ENCODE assay signal across 1 cellular context in the genomic region with DNA sequence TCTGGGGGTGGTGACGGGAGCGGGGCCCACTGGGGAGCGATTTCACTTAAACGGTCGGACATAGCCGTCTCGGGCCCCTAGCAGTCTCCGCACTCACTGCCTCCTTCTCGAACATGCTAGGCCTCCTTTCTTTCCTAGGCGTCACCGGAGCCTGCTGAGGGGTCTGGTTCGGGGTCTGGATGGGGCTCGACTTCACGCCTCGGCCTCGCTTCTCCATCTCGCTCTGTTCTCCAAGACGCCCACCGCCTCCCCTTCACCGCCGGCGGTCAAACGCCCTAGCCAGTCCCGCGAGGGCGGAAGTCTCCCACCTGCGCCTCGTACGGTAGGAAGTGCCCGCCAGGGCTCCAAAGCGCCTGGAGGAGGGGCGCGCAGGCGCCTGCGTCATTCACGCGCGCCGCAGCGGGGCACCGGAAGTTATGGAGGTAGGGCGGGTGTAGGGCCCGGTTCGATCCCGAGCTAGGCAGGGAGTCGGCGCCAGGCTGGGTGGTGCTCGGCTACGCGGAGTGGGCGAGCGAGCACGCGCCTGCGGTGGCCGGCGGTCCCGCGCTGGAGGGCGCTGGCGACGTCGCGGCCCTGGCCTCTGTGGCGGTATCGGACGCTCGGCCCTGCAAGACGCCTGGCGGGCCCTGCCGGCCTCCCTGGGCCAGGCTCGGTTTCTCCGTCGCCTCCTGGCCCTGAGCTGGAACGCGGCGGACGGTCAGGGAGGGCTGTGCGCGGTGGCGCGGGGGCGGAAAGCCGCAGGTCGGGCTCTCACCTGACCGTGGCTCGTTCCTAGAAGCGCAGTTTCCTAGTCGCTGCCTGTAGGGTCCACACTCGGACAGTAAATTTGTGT.
TF ChIP-seq lines count a peak whose summit lies in the region.

A gene with protein sequence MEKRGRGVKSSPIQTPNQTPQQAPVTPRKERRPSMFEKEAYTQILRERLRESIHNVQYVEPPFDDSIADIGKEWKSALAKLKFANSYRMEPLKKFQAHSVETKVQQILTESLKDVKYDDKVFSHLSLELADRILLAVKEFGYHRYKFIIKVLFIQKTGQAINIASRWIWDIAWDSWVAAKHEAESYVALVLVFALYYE (minus strand): TSS at position 331 of the 832 bp plus-strand sequence. CDS start 114 bp downstream, at position 217.
A gene (plus strand): TSS at position 381 of the 832 bp plus-strand sequence. CDS start 36 bp downstream, at position 417.

TF ChIP-seq in WTC11, 78 proteins besides CTCF, POLR2A, EP300 and RAD21 (continued from another document and continues in another):
- TF ChIP-seq, protein P1, sequence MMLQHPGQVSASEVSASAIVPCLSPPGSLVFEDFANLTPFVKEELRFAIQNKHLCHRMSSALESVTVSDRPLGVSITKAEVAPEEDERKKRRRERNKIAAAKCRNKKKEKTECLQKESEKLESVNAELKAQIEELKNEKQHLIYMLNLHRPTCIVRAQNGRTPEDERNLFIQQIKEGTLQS (CRISPR knock-in tag; conservative IDR thresholded peaks at IDR 0.05) = no peak
- TF ChIP-seq, protein P2, sequence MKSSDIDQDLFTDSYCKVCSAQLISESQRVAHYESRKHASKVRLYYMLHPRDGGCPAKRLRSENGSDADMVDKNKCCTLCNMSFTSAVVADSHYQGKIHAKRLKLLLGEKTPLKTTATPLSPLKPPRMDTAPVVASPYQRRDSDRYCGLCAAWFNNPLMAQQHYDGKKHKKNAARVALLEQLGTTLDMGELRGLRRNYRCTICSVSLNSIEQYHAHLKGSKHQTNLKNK (CRISPR knock-in tag; IDR thresholded peaks at IDR 0.05) = no peak
- peak; percentile 51; the same call in 1 of the 2 replicates for TF ChIP-seq TEAD4 (CRISPR knock-in tag; IDR thresholded peaks at IDR 0.05)
- TF ChIP-seq ZNF263 (CRISPR knock-in tag; IDR thresholded peaks at IDR 0.05; ENCODE audit: low read depth) = no peak
- TF ChIP-seq, protein P3, sequence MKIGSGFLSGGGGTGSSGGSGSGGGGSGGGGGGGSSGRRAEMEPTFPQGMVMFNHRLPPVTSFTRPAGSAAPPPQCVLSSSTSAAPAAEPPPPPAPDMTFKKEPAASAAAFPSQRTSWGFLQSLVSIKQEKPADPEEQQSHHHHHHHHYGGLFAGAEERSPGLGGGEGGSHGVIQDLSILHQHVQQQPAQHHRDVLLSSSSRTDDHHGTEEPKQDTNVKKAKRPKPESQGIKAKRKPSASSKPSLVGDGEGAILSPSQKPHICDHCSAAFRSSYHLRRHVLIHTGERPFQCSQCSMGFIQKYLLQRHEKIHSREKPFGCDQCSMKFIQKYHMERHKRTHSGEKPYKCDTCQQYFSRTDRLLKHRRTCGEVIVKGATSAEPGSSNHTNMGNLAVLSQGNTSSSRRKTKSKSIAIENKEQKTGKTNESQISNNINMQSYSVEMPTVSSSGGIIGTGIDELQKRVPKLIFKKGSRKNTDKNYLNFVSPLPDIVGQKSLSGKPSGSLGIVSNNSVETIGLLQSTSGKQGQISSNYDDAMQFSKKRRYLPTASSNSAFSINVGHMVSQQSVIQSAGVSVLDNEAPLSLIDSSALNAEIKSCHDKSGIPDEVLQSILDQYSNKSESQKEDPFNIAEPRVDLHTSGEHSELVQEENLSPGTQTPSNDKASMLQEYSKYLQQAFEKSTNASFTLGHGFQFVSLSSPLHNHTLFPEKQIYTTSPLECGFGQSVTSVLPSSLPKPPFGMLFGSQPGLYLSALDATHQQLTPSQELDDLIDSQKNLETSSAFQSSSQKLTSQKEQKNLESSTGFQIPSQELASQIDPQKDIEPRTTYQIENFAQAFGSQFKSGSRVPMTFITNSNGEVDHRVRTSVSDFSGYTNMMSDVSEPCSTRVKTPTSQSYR (CRISPR knock-in tag; IDR thresholded peaks at IDR 0.05) = no peak; the same call in 1 of the 2 replicates
- peak; percentile 91 for TF ChIP-seq SP1 (CRISPR knock-in tag; conservative IDR thresholded peaks at IDR 0.05)
- TF ChIP-seq, protein P4, sequence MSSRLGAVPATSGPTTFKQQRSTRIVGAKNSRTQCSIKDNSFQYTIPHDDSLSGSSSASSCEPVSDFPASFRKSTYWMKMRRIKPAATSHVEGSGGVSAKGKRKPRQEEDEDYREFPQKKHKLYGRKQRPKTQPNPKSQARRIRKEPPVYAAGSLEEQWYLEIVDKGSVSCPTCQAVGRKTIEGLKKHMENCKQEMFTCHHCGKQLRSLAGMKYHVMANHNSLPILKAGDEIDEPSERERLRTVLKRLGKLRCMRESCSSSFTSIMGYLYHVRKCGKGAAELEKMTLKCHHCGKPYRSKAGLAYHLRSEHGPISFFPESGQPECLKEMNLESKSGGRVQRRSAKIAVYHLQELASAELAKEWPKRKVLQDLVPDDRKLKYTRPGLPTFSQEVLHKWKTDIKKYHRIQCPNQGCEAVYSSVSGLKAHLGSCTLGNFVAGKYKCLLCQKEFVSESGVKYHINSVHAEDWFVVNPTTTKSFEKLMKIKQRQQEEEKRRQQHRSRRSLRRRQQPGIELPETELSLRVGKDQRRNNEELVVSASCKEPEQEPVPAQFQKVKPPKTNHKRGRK (CRISPR knock-in tag; IDR thresholded peaks at IDR 0.05; ENCODE audit: borderline replicate concordance) = no peak
- TF ChIP-seq FOXJ3 (CRISPR knock-in tag; IDR thresholded peaks at IDR 0.05; ENCODE audit: borderline replicate concordance) = no peak
- TF ChIP-seq, protein P5, sequence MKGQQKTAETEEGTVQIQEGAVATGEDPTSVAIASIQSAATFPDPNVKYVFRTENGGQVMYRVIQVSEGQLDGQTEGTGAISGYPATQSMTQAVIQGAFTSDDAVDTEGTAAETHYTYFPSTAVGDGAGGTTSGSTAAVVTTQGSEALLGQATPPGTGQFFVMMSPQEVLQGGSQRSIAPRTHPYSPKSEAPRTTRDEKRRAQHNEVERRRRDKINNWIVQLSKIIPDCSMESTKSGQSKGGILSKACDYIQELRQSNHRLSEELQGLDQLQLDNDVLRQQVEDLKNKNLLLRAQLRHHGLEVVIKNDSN (CRISPR knock-in tag; IDR thresholded peaks at IDR 0.05) = no peak
- 0 out of 2 replicates have a peak, but pooled peaks have one; percentile 27 for TF ChIP-seq ZNF423 (CRISPR knock-in tag; IDR thresholded peaks at IDR 0.05)
- TF ChIP-seq NFE2L1 (CRISPR knock-in tag; IDR thresholded peaks at IDR 0.05) = peak; percentile 85
- TF ChIP-seq, protein P6, sequence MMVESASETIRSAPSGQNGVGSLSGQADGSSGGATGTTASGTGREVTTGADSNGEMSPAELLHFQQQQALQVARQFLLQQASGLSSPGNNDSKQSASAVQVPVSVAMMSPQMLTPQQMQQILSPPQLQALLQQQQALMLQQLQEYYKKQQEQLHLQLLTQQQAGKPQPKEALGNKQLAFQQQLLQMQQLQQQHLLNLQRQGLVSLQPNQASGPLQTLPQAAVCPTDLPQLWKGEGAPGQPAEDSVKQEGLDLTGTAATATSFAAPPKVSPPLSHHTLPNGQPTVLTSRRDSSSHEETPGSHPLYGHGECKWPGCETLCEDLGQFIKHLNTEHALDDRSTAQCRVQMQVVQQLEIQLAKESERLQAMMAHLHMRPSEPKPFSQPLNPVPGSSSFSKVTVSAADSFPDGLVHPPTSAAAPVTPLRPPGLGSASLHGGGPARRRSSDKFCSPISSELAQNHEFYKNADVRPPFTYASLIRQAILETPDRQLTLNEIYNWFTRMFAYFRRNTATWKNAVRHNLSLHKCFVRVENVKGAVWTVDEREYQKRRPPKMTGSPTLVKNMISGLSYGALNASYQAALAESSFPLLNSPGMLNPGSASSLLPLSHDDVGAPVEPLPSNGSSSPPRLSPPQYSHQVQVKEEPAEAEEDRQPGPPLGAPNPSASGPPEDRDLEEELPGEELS (CRISPR knock-in tag; IDR thresholded peaks at IDR 0.05) = peak; percentile 87
- peak; percentile 95 for TF ChIP-seq ETV6 (CRISPR knock-in tag; IDR thresholded peaks at IDR 0.05)
- TF ChIP-seq SMAD4 (CRISPR knock-in tag; IDR thresholded peaks at IDR 0.05) = no peak
- TF ChIP-seq, protein P7, sequence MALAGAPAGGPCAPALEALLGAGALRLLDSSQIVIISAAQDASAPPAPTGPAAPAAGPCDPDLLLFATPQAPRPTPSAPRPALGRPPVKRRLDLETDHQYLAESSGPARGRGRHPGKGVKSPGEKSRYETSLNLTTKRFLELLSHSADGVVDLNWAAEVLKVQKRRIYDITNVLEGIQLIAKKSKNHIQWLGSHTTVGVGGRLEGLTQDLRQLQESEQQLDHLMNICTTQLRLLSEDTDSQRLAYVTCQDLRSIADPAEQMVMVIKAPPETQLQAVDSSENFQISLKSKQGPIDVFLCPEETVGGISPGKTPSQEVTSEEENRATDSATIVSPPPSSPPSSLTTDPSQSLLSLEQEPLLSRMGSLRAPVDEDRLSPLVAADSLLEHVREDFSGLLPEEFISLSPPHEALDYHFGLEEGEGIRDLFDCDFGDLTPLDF (CRISPR knock-in tag; IDR thresholded peaks at IDR 0.05) = no peak
- TF ChIP-seq IRF2 (CRISPR knock-in tag; IDR thresholded peaks at IDR 0.05; ENCODE audit: borderline replicate concordance, low read depth) = no peak
- TF ChIP-seq, protein P8, sequence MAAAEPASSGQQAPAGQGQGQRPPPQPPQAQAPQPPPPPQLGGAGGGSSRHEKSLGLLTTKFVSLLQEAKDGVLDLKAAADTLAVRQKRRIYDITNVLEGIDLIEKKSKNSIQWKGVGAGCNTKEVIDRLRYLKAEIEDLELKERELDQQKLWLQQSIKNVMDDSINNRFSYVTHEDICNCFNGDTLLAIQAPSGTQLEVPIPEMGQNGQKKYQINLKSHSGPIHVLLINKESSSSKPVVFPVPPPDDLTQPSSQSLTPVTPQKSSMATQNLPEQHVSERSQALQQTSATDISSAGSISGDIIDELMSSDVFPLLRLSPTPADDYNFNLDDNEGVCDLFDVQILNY (CRISPR knock-in tag; IDR thresholded peaks at IDR 0.05) = peak; percentile 96
- peak; percentile 96; the same call in 1 of the 2 replicates for TF ChIP-seq FOXP1 (CRISPR knock-in tag; IDR thresholded peaks at IDR 0.05; ENCODE audit: borderline replicate concordance)
- no peak for TF ChIP-seq ZNF396 (CRISPR knock-in tag; IDR thresholded peaks at IDR 0.05; ENCODE audit: borderline replicate concordance)
- peak; percentile 90; the same call in 1 of the 2 replicates for TF ChIP-seq ZNF232 (CRISPR knock-in tag; IDR thresholded peaks at IDR 0.05)
- TF ChIP-seq TEAD1 (CRISPR knock-in tag; IDR thresholded peaks at IDR 0.05) = peak; percentile 78
- TF ChIP-seq, protein P9, sequence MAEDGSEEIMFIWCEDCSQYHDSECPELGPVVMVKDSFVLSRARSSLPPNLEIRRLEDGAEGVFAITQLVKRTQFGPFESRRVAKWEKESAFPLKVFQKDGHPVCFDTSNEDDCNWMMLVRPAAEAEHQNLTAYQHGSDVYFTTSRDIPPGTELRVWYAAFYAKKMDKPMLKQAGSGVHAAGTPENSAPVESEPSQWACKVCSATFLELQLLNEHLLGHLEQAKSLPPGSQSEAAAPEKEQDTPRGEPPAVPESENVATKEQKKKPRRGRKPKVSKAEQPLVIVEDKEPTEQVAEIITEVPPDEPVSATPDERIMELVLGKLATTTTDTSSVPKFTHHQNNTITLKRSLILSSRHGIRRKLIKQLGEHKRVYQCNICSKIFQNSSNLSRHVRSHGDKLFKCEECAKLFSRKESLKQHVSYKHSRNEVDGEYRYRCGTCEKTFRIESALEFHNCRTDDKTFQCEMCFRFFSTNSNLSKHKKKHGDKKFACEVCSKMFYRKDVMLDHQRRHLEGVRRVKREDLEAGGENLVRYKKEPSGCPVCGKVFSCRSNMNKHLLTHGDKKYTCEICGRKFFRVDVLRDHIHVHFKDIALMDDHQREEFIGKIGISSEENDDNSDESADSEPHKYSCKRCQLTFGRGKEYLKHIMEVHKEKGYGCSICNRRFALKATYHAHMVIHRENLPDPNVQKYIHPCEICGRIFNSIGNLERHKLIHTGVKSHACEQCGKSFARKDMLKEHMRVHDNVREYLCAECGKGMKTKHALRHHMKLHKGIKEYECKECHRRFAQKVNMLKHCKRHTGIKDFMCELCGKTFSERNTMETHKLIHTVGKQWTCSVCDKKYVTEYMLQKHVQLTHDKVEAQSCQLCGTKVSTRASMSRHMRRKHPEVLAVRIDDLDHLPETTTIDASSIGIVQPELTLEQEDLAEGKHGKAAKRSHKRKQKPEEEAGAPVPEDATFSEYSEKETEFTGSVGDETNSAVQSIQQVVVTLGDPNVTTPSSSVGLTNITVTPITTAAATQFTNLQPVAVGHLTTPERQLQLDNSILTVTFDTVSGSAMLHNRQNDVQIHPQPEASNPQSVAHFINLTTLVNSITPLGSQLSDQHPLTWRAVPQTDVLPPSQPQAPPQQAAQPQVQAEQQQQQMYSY (CRISPR knock-in tag; IDR thresholded peaks at IDR 0.05) = peak; percentile 42; the same call in 1 of the 2 replicates
- TF ChIP-seq, protein P10, sequence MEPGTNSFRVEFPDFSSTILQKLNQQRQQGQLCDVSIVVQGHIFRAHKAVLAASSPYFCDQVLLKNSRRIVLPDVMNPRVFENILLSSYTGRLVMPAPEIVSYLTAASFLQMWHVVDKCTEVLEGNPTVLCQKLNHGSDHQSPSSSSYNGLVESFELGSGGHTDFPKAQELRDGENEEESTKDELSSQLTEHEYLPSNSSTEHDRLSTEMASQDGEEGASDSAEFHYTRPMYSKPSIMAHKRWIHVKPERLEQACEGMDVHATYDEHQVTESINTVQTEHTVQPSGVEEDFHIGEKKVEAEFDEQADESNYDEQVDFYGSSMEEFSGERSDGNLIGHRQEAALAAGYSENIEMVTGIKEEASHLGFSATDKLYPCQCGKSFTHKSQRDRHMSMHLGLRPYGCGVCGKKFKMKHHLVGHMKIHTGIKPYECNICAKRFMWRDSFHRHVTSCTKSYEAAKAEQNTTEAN (CRISPR knock-in tag; IDR thresholded peaks at IDR 0.05) = peak; percentile 71
- TF ChIP-seq, protein P11, sequence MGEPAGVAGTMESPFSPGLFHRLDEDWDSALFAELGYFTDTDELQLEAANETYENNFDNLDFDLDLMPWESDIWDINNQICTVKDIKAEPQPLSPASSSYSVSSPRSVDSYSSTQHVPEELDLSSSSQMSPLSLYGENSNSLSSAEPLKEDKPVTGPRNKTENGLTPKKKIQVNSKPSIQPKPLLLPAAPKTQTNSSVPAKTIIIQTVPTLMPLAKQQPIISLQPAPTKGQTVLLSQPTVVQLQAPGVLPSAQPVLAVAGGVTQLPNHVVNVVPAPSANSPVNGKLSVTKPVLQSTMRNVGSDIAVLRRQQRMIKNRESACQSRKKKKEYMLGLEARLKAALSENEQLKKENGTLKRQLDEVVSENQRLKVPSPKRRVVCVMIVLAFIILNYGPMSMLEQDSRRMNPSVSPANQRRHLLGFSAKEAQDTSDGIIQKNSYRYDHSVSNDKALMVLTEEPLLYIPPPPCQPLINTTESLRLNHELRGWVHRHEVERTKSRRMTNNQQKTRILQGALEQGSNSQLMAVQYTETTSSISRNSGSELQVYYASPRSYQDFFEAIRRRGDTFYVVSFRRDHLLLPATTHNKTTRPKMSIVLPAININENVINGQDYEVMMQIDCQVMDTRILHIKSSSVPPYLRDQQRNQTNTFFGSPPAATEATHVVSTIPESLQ (CRISPR knock-in tag; IDR thresholded peaks at IDR 0.05) = no peak
- TF ChIP-seq, protein P12, sequence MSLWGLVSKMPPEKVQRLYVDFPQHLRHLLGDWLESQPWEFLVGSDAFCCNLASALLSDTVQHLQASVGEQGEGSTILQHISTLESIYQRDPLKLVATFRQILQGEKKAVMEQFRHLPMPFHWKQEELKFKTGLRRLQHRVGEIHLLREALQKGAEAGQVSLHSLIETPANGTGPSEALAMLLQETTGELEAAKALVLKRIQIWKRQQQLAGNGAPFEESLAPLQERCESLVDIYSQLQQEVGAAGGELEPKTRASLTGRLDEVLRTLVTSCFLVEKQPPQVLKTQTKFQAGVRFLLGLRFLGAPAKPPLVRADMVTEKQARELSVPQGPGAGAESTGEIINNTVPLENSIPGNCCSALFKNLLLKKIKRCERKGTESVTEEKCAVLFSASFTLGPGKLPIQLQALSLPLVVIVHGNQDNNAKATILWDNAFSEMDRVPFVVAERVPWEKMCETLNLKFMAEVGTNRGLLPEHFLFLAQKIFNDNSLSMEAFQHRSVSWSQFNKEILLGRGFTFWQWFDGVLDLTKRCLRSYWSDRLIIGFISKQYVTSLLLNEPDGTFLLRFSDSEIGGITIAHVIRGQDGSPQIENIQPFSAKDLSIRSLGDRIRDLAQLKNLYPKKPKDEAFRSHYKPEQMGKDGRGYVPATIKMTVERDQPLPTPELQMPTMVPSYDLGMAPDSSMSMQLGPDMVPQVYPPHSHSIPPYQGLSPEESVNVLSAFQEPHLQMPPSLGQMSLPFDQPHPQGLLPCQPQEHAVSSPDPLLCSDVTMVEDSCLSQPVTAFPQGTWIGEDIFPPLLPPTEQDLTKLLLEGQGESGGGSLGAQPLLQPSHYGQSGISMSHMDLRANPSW (CRISPR knock-in tag; conservative IDR thresholded peaks at IDR 0.05; ENCODE audit: low read depth) = no peak
- TF ChIP-seq RELA (CRISPR knock-in tag; IDR thresholded peaks at IDR 0.05; ENCODE audit: borderline replicate concordance) = peak; percentile 50; the same call in 1 of the 2 replicates
